Comparison of ENCODE assay signal across 11 cellular contexts in genomic region chr2:110149330-110150220, GRCh38. TPM values are rescaled to one million over a fixed set of nuclear protein-coding genes. Genes with fewer than 3 reads are reported as not detected.
DNase-seq lines count a peak whose midpoint lies in the region; ATAC-seq, FAIRE-seq and TF ChIP-seq lines count a peak whose summit lies in the region.
"Had no signal": no experiment of that assay in that cellular context is flagged by ENCODE, and none has a peak within 500 bp of the region (broad histone marks: within the 10 kb centered on the region; RNA-seq: fewer than 3 reads in every experiment).

No MANE protein-coding gene starts in this region.

- H3K36me3 ChIP-seq in adipocyte (ENCODE audit: control insufficient read depth, insufficient read depth, low read length, severe bottlenecking), result no peaks in the 10 kb centered on the region
- H3K36me3 ChIP-seq: suprapubic skin had no signal

- no peak for FAIRE-seq in A549 (lab: Jason Lieb, UNC)
- FAIRE-seq: H1 had no signal

- no peak for TF ChIP-seq RAD21 in A549 (conservative IDR thresholded peaks at IDR 0.05 in 1 of 2, IDR thresholded peaks at IDR 0.05 in 1 of 2)

- ATAC-seq in A549 (peak in 1 of 2 experiments; percentile 51; a peak in 3 of 6 replicates), HG03025 (IDR thresholded peaks at IDR 0.05; ENCODE audit: low FRiP score, unreplicated experiment) (no peak), HG03159 (IDR thresholded peaks at IDR 0.05; ENCODE audit: unreplicated experiment) (no peak)
- ATAC-seq: mucosa of descending colon had no signal

- peak overlapping the region; percentile 50 for H3K4me2 ChIP-seq in A549

- TF ChIP-seq CTCF in A549 (IDR thresholded peaks at IDR 0.05), result no peak

- peak overlapping the region; percentile 73 for H3K9ac ChIP-seq in adipocyte (ENCODE audit: low read length)

- 59% methylated on average over 6 of the region's 6 CpGs for WGBS in A549 (ENCODE audit: missing lambda C conversion rate)

- in situ Hi-C loops in KBM-7 (cut with MboI; ENCODE audit: low pct_unique_long_range_greater_than_20kb, low sequenced_read_pairs), result no loop called here

- no peaks in the 10 kb centered on the region for H3K27me3 ChIP-seq in adipocyte (replicated peaks; ENCODE audit: control insufficient read depth, insufficient read depth, low read length)
- H3K27me3 ChIP-seq: suprapubic skin had no signal

- H3K4me3 ChIP-seq in A549, result no peak overlapping the region
- H3K4me3 ChIP-seq in adipocyte (ENCODE audit: low read length), result peak overlapping the region; percentile 50
- H3K4me3 ChIP-seq: mucosa of descending colon, suprapubic skin had no signal

- POLR2A ChIA-PET in A549 (lab: Yijun Ruan, JAX), result no interaction called here

- CTCF ChIA-PET in A549 (lab: Yijun Ruan, JAX), result interaction anchor here (1.3 kb wide), 1 partner anchor 33 kb away, joined by 3 read pairs; the partner anchor contains the start of gene MALL

- H3K27ac ChIP-seq in A549, result peak overlapping the region; percentile 39 to 68; a peak in 4 of 6 replicates
- H3K27ac ChIP-seq: suprapubic skin had no signal

- H3K4me1 ChIP-seq in A549, result peaks cover 22% of the 10 kb centered on the region
- peaks cover 14% of the 10 kb centered on the region for H3K4me1 ChIP-seq in adipocyte (ENCODE audit: control insufficient read depth, insufficient read depth, low read length)

- peak in 1 of 2 experiments; percentile 27 for DNase-seq in A549 (ENCODE audit: low read depth in 1 of 2, low spot score in 1 of 2)
- DNase-seq in HCEC 1CT, result peak; percentile 89
- DNase-seq in adipocyte (ENCODE audit: low read depth), result peak; percentile 72
- peak; percentile 85 for DNase-seq in iris pigment epithelial cell (ENCODE audit: low read depth)
- DNase-seq in NCI-H345 (lab: John Stamatoyannopoulos, UW), result no peak
- no peak for DNase-seq in KBM-7
- DNase-seq: mucosa of descending colon had no signal

- no peak for TF ChIP-seq POLR2A in A549 (IDR thresholded peaks at IDR 0.05; ENCODE audit: low read length)

- H3K9me3 ChIP-seq in A549, result peaks cover 11% of the 10 kb centered on the region
- H3K9me3 ChIP-seq in adipocyte (ENCODE audit: control insufficient read depth, low read length), result peaks cover 8% of the 10 kb centered on the region
- H3K9me3 ChIP-seq: mucosa of descending colon had no signal

- no peak for TF ChIP-seq EP300 in A549 (IDR thresholded peaks at IDR 0.05)

TF ChIP-seq in A549, 52 proteins besides CTCF, POLR2A, EP300 and RAD21:
- TF ChIP-seq JUNB (IDR thresholded peaks at IDR 0.05) (peak; percentile 66), MAFK (IDR thresholded peaks at IDR 0.05; ENCODE audit: partially characterized antibody) (peak; percentile 84), FOSL2 (IDR thresholded peaks at IDR 0.05) (peak; percentile 63; the same call in 1 of the 2 replicates), FOSL2 (CRISPR knock-in tag; IDR thresholded peaks at IDR 0.05) (peak; percentile 83), MYC (IDR thresholded peaks at IDR 0.05; ENCODE audit: borderline replicate concordance, low read length) (no peak), GATA3 (IDR thresholded peaks at IDR 0.05; ENCODE audit: borderline replicate concordance) (peak; percentile 55; the same call in 1 of the 2 replicates)
TF ChIP-seq in A549: peak in this region for 4.

RNA-seq across cellular contexts. Expression of gene MALL, which starts 34.0 kb away (rescaled TPM):
- polyA plus RNA-seq in A549 (2011; rRNA removed) (77.8 and 104 TPM in 2 replicates), A549 (2017; fragmentation: RNase III; extraction: RNeasy Plus Mini Kit Qiagen cat#74134 plus additional on column Dnase treatment) (115 to 123 TPM (median 123 TPM) in 3 replicates)
- 102 and 121 TPM in 2 replicates for polyA plus RNA-seq in A549 (2012; cell fraction: cytosol; rRNA removed)
- 43.3 and 60.5 TPM in 2 replicates for polyA plus RNA-seq in A549 (2012; cell fraction: nucleus; rRNA removed)
- 61.2 and 72.1 TPM in 2 replicates for polyA minus RNA-seq in A549 (2011; rRNA and poly(A)+ RNA removed)

RNA-seq across cellular contexts. Expression of gene NPHP1, which starts 55.2 kb away (rescaled TPM):
- polyA plus RNA-seq in A549 (2011; rRNA removed), result 9.6 and 15.4 TPM in 2 replicates
- 2.7 and 2.8 TPM in 2 replicates for polyA plus RNA-seq in A549 (2012; cell fraction: cytosol; rRNA removed)
- polyA plus RNA-seq in A549 (2012; cell fraction: nucleus; rRNA removed), result 1.7 and 3.1 TPM in 2 replicates
- polyA plus RNA-seq in A549 (2017; fragmentation: RNase III; extraction: RNeasy Plus Mini Kit Qiagen cat#74134 plus additional on column Dnase treatment), result 7.4 to 8.5 TPM (median 8.4 TPM) in 3 replicates
- polyA minus RNA-seq in A549 (2011; rRNA and poly(A)+ RNA removed), result 1.5 and 2.1 TPM in 2 replicates

Comparison
In these comparisons a context has a peak if more than half of its experiments do, and no peak if none do; other contexts are left out.
1. DNase-seq: peak in HCEC 1CT (single experiment), adipocyte (single experiment) and iris pigment epithelial cell (single experiment); none in NCI-H345 (single experiment) and KBM-7 (single experiment).